In the genomic region with DNA sequence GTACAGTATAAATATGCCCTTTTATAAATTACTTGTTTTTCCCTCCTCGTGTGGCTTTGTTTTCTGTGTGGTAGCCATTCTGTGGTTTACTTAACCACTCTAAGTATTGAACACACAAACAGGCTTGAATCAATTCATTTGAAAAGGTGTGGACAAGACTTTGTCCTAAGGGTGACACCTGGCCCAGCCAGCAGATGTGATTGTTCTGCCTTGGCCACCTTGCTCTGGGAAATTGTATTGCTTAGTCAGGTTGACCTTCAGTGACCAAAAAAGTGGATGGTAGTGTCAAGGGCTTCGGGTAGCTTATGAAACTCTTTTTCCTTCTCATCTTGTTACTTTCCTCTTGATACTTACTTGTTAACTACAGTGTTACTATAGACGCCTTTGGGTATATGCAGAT, we compare ENCODE assay signal across 13 cellular contexts.
DNase-seq lines count a peak whose midpoint lies in the region; ATAC-seq and TF ChIP-seq lines count a peak whose summit lies in the region.
"Had no signal": no experiment of that assay in that cellular context is flagged by ENCODE, and none has a peak within 500 bp of the region (broad histone marks: within the 10 kb centered on the region; RNA-seq: fewer than 3 reads in every experiment).

No MANE protein-coding gene starts in this region.

- TF ChIP-seq CTCF in SK-N-SH (IDR thresholded peaks at IDR 0.05): no peak
- TF ChIP-seq CTCF in HCT116 (IDR thresholded peaks at IDR 0.05 in 2 of 3, conservative IDR thresholded peaks at IDR 0.05 in 1 of 3; ENCODE audit: borderline replicate concordance in 1 of 3, insufficient read depth in 1 of 3, low read depth in 2 of 3, low read length in 2 of 3): no peak
- TF ChIP-seq CTCF in psoas muscle (IDR thresholded peaks at IDR 0.05): no peak

- no peak for TF ChIP-seq EP300 in SK-N-SH (IDR thresholded peaks at IDR 0.05; ENCODE audit: borderline replicate concordance in 1 of 2, low read depth in 1 of 2, low read length in 1 of 2)

- intact Hi-C loops in HCT116 (cut with micrococcal nuclease) (no loop called here), psoas muscle (cut with DNase I) (no loop called here), posterior cingulate gyrus (cut with DNase I) (no loop called here)

- peaks cover 94% of the 10 kb centered on the region for H3K4me1 Mint-ChIP-seq in activated naive CD8-positive, alpha-beta T cell treated with anti-CD3 and anti-CD28 coated beads, Interleukin-2, amount 50 U/mL, for 24 hours

- H3K36me3 Mint-ChIP-seq in activated naive CD8-positive, alpha-beta T cell treated with anti-CD3 and anti-CD28 coated beads, Interleukin-2, amount 50 U/mL, for 24 hours (ENCODE audit: low read depth): peaks cover 58% of the 10 kb centered on the region

- no peaks in the 10 kb centered on the region for H3K9me2 ChIP-seq in SK-N-SH
- H3K9me2 ChIP-seq in HCT116 (ENCODE audit: insufficient read depth): no peaks in the 10 kb centered on the region

- H4K20me1 ChIP-seq in SK-N-SH (ENCODE audit: insufficient read depth): no peaks in the 10 kb centered on the region
- peaks cover 7% of the 10 kb centered on the region; the same call in 1 of the 2 replicates for H4K20me1 ChIP-seq in HCT116 (ENCODE audit: insufficient read depth)

- no peaks in the 10 kb centered on the region for H3K9me3 ChIP-seq in SK-N-SH
- peaks cover 0 to 7% of the 10 kb centered on the region in 2 experiments; a peak in 1 of 4 replicates for H3K9me3 ChIP-seq in HCT116 (ENCODE audit: control insufficient read depth in 1 of 2, insufficient read depth in 1 of 2, low read depth in 1 of 2, low read length in 2 of 2)
- peaks cover 8% of the 10 kb centered on the region for H3K9me3 ChIP-seq in psoas muscle

- H3K9ac ChIP-seq in SK-N-SH (peak overlapping the region; percentile 13; the same call in 1 of the 2 replicates), HCT116 (ENCODE audit: low read length) (no peak overlapping the region)

- RAD21 ChIA-PET in HCT116 (lab: Charles Lee; ENCODE audit: low non-redundant PET in 1 of 2, low total read pairs in 2 of 2, uncharacterized antibody in 2 of 2, unreplicated experiment in 2 of 2): no interaction called here

- 81% methylated on average over 3 of the region's 3 CpGs for WGBS in SK-N-SH (ENCODE audit: low lambda C conversion rate)
- WGBS in psoas muscle, 3 donors: 86 to 96% (median 89%) methylated on average over 3 of the region's 3 CpGs

- H3K4me3 Mint-ChIP-seq in activated naive CD8-positive, alpha-beta T cell treated with anti-CD3 and anti-CD28 coated beads, Interleukin-2, amount 50 U/mL, for 24 hours: no peak overlapping the region

- peaks cover 41% of the 10 kb centered on the region for H3F3A ChIP-seq in SK-N-SH (replicated peaks; ENCODE audit: insufficient read depth)

- BruUV-seq in HCT116 (replicated peaks; lab: Mats Ljungman, UMichigan): no TSS peak

- TF ChIP-seq RAD21 in SK-N-SH (IDR thresholded peaks at IDR 0.05; ENCODE audit: low read length) (no peak), HCT116 (IDR thresholded peaks at IDR 0.05; ENCODE audit: low read depth) (no peak)

- CTCF ChIA-PET in SK-N-SH (lab: Yijun Ruan, JAX) (interaction anchor here (1.0 to 2.7 kb wide), 4 partner anchors 11 to 74 kb away, joined by 3 to 8 read pairs (median 4); partner anchors contain the start of gene DGKD), HCT116 (lab: Charles Lee) (interaction anchor here (1.0 to 2.7 kb wide), 2 partner anchors 12 to 26 kb away, joined by 3 to 13 read pairs; no protein-coding TSS in a partner anchor)

- peaks cover 3% of the 10 kb centered on the region for H3K27me3 Mint-ChIP-seq in activated naive CD8-positive, alpha-beta T cell treated with anti-CD3 and anti-CD28 coated beads, Interleukin-2, amount 50 U/mL, for 24 hours

- no peak for DNase-seq in SK-N-SH
- DNase-seq in HCT116 (ENCODE audit: low read depth, low spot score): no peak
- DNase-seq in activated naive CD8-positive, alpha-beta T cell treated with anti-CD3 and anti-CD28 coated beads, Interleukin-2, amount 50 U/mL, for 24 hours: no peak
- DNase-seq in psoas muscle: no peak
- DNase-seq in epidermal melanocyte (ENCODE audit: insufficient read length, low spot score): no peak
- no peak for DNase-seq in SKM-1 (lab: John Stamatoyannopoulos, UW; ENCODE audit: unreplicated experiment)
- DNase-seq in posterior cingulate gyrus: no peak
- DNase-seq: 8988T, NCI-H2029, NCI-H82 had no signal

- H3K4me1 ChIP-seq in SK-N-SH (ENCODE audit: control insufficient read depth in 1 of 2, insufficient read depth in 2 of 2, low read depth in 1 of 2, low read length in 1 of 2) (peaks cover 32 to 44% of the 10 kb centered on the region in 2 experiments), HCT116 (ENCODE audit: control insufficient read depth in 1 of 2, insufficient read depth in 2 of 2, low read length in 2 of 2) (peaks cover 68 to 91% of the 10 kb centered on the region in 2 experiments), psoas muscle (peaks cover 55% of the 10 kb centered on the region)

- peaks cover 0 to 7% of the 10 kb centered on the region in 2 experiments for H3K36me3 ChIP-seq in SK-N-SH (replicated peaks in 1 of 2; ENCODE audit: control insufficient read depth in 1 of 2, insufficient read depth in 2 of 2, low read length in 1 of 2)
- 0 out of 4 replicates have a peak, but pooled peaks cover 0 to 2% of the 10 kb centered on the region in 2 experiments for H3K36me3 ChIP-seq in HCT116 (ENCODE audit: control insufficient read depth in 1 of 2, insufficient read depth in 2 of 2, low read length in 2 of 2)
- H3K36me3 ChIP-seq in psoas muscle (ENCODE audit: insufficient read depth in 1 of 2, low read depth in 1 of 2): peaks cover 0 to 2% of the 10 kb centered on the region in 2 donors

- ATAC-seq in SK-N-SH treated with all-trans-retinoic acid at 6 μM for 48 hours (no peak), HCT116 (no peak), psoas muscle (no peak)
- no peak for ATAC-seq in activated naive CD8-positive, alpha-beta T cell treated with anti-CD3 and anti-CD28 coated beads, Interleukin-2, amount 50 U/mL, for 24 hours
- ATAC-seq: Right ventricle myocardium inferior had no signal

- H3K79me2 ChIP-seq in SK-N-SH (ENCODE audit: insufficient read depth) (peaks cover 61% of the 10 kb centered on the region), HCT116 (ENCODE audit: insufficient read depth, low read length) (peaks cover 79% of the 10 kb centered on the region)

- POLR2A ChIA-PET in SK-N-SH (lab: Yijun Ruan, JAX): interaction anchor here (0.6 kb wide), 1 partner anchor 1003 kb away, joined by 3 read pairs; no protein-coding TSS in a partner anchor
- POLR2A ChIA-PET in HCT116 (lab: Charles Lee): no interaction called here

- H3K27me3 ChIP-seq in SK-N-SH (ENCODE audit: insufficient read depth) (no peaks in the 10 kb centered on the region), HCT116 (ENCODE audit: insufficient read depth, low read length) (no peaks in the 10 kb centered on the region), psoas muscle (ENCODE audit: insufficient read depth in 3 of 3, low read length in 2 of 3) (no peaks in the 10 kb centered on the region)

- H3K4me2 ChIP-seq in SK-N-SH (no peak overlapping the region), HCT116 (ENCODE audit: low read length) (peak overlapping the region; percentile 78)

- H3K4me3 ChIP-seq in SK-N-SH (ENCODE audit: low read depth in 2 of 2, low read length in 1 of 2) (no peak overlapping the region), HCT116 (replicated peaks in 1 of 2; ENCODE audit: low read depth in 1 of 2, low read length in 2 of 2) (no peak overlapping the region), psoas muscle (no peak overlapping the region)

- peaks cover 18% of the 10 kb centered on the region for H3K9me3 Mint-ChIP-seq in activated naive CD8-positive, alpha-beta T cell treated with anti-CD3 and anti-CD28 coated beads, Interleukin-2, amount 50 U/mL, for 24 hours

- no peak overlapping the region for H2AFZ ChIP-seq in SK-N-SH (ENCODE audit: low read depth)
- H2AFZ ChIP-seq in HCT116 (ENCODE audit: low read depth, low read length, poor library complexity, severe bottlenecking): no peak overlapping the region

- peak overlapping the region; percentile 95 for H3K27ac Mint-ChIP-seq in activated naive CD8-positive, alpha-beta T cell treated with anti-CD3 and anti-CD28 coated beads, Interleukin-2, amount 50 U/mL, for 24 hours

- H3K27ac ChIP-seq in SK-N-SH (ENCODE audit: low read depth in 2 of 2, low read length in 1 of 2): peak overlapping the region in 1 of 2 experiments; percentile 97; a peak in 2 of 4 replicates
- H3K27ac ChIP-seq in HCT116 (ENCODE audit: low read depth, low read length): no peak overlapping the region
- H3K27ac ChIP-seq in psoas muscle: peak overlapping the region; percentile 96
- H3K27ac ChIP-seq: epithelial cell of prostate had no signal

- TF ChIP-seq POLR2A in HCT116 (IDR thresholded peaks at IDR 0.05; ENCODE audit: borderline replicate concordance, extremely low read depth, insufficient read depth, insufficient read length): no peak

TF ChIP-seq in SK-N-SH, 30 proteins besides CTCF, POLR2A, EP300 and RAD21 (continues in another document):
- TF ChIP-seq EZH2phosphoT487 (IDR thresholded peaks at IDR 0.05; ENCODE audit: borderline replicate concordance, low read depth): no peak

TF ChIP-seq in SK-N-SH treated with all-trans-retinoic acid at 6 μM for 48 hours, 23 proteins besides CTCF, POLR2A, EP300 and RAD21 (continues in another document):
- TF ChIP-seq CSDC2 (CRISPR knock-in tag; IDR thresholded peaks at IDR 0.05) (no peak), ZC3H10 (CRISPR knock-in tag; IDR thresholded peaks at IDR 0.05) (no peak), GLIS3 (CRISPR knock-in tag; IDR thresholded peaks at IDR 0.05) (no peak)

TF ChIP-seq in HCT116, 20 proteins besides CTCF, POLR2A, EP300 and RAD21 (continues in another document):
- TF ChIP-seq ATF3 (IDR thresholded peaks at IDR 0.05): no peak
- TF ChIP-seq EGR1 (IDR thresholded peaks at IDR 0.05; ENCODE audit: low read depth): no peak
- no peak for TF ChIP-seq ZBTB33 (IDR thresholded peaks at IDR 0.05; ENCODE audit: extremely low read depth, insufficient replicate concordance, low read length)
